ENCODE assay signal across 1 cellular context in the genomic region with DNA sequence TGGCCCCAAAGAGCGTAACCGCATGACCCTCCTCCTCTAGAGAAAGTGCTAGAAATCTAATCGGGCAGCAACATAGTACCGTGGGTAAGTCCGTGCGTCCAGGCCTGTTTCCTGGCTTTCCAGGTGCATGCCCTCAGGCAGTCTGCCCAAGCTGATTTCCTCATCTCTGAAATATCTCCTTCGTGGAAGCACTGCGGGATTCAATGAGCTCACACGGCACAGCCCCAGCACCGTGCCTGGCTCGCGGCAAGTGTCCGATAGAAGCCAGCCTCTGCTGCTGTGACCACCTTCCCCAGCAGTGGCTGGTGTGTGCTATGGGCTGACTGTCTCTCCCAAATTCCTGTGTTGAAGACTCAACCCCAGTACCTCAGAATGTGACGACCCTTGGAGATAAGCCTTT.
TF ChIP-seq lines count a peak whose summit lies in the region.

No MANE protein-coding gene starts in this region.

TF ChIP-seq in SK-N-SH, 30 proteins besides CTCF, POLR2A, EP300 and RAD21:
- TF ChIP-seq, protein P1, sequence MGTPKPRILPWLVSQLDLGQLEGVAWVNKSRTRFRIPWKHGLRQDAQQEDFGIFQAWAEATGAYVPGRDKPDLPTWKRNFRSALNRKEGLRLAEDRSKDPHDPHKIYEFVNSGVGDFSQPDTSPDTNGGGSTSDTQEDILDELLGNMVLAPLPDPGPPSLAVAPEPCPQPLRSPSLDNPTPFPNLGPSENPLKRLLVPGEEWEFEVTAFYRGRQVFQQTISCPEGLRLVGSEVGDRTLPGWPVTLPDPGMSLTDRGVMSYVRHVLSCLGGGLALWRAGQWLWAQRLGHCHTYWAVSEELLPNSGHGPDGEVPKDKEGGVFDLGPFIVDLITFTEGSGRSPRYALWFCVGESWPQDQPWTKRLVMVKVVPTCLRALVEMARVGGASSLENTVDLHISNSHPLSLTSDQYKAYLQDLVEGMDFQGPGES (IDR thresholded peaks at IDR 0.05; ENCODE audit: low read depth, low read length): no peak
- TF ChIP-seq POLR2AphosphoS5 (IDR thresholded peaks at IDR 0.05; ENCODE audit: low read depth, low read length): no peak
- TF ChIP-seq RFX5 (IDR thresholded peaks at IDR 0.05; ENCODE audit: low read length): no peak
- no peak for TF ChIP-seq FOSL2 (IDR thresholded peaks at IDR 0.05; ENCODE audit: borderline replicate concordance, low read depth)
- TF ChIP-seq, protein P2, sequence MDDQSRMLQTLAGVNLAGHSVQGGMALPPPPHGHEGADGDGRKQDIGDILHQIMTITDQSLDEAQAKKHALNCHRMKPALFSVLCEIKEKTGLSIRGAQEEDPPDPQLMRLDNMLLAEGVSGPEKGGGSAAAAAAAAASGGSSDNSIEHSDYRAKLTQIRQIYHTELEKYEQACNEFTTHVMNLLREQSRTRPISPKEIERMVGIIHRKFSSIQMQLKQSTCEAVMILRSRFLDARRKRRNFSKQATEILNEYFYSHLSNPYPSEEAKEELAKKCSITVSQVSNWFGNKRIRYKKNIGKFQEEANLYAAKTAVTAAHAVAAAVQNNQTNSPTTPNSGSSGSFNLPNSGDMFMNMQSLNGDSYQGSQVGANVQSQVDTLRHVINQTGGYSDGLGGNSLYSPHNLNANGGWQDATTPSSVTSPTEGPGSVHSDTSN (IDR thresholded peaks at IDR 0.05): no peak
- TF ChIP-seq, protein P3, sequence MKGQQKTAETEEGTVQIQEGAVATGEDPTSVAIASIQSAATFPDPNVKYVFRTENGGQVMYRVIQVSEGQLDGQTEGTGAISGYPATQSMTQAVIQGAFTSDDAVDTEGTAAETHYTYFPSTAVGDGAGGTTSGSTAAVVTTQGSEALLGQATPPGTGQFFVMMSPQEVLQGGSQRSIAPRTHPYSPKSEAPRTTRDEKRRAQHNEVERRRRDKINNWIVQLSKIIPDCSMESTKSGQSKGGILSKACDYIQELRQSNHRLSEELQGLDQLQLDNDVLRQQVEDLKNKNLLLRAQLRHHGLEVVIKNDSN (IDR thresholded peaks at IDR 0.05; ENCODE audit: borderline replicate concordance, low read depth): no peak
- no peak for TF ChIP-seq NRF1 (IDR thresholded peaks at IDR 0.05; ENCODE audit: low read depth, low read length)
- no peak for TF ChIP-seq JUND (IDR thresholded peaks at IDR 0.05)
- TF ChIP-seq TCF12 (IDR thresholded peaks at IDR 0.05): no peak
- TF ChIP-seq FOXM1 (IDR thresholded peaks at IDR 0.05; ENCODE audit: low read depth): no peak
- TF ChIP-seq RXRA (IDR thresholded peaks at IDR 0.05; ENCODE audit: borderline replicate concordance, low read depth): no peak
- TF ChIP-seq ELF1 (IDR thresholded peaks at IDR 0.05): no peak
- no peak for TF ChIP-seq EZH2phosphoT487 (IDR thresholded peaks at IDR 0.05; ENCODE audit: borderline replicate concordance, low read depth)
